17 cellular contexts compared by ENCODE assay signal in the genomic region with DNA sequence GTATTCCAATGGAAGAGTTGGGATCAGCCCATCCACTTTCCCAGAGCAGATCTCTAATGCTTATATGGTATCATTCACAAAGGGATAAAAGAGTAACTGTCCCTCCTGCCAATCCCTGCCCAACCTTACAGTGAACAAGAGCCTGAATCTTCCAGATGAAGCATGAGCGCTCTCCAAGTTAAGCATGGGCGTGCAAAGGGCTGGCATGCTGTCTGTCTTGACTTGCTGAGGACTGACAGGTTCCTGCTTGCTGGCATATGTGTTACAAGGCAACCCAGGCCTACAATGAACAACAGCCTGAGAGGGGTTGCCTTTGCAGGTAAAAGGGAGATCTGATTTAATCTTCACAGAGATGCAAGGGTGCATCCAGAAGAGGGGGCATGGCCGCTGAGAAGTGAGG.
DNase-seq lines count a peak whose midpoint lies in the region; ATAC-seq and TF ChIP-seq lines count a peak whose summit lies in the region.
"Had no signal": no experiment of that assay in that cellular context is flagged by ENCODE, and none has a peak within 500 bp of the region (broad histone marks: within the 10 kb centered on the region; RNA-seq: fewer than 3 reads in every experiment).

No MANE protein-coding gene starts in this region.

- CTCF ChIA-PET in RWPE1 (lab: Yijun Ruan, JAX), result no interaction called here

- in situ Hi-C loops in G401 (cut with HindIII; ENCODE audit: low sequenced_read_pairs), result no loop called here

- DNase-seq in G401 (ENCODE audit: low spot score), result peak; percentile 26
- peak; percentile 29 for DNase-seq in RWPE1 (ENCODE audit: low spot score)
- no peak for DNase-seq in mesothelial cell of epicardium (ENCODE audit: low spot score in 2 of 2, unreplicated experiment in 2 of 2)
- no peak for DNase-seq in NCI-H345 treated with DMSO at 0.1 percent for 48 hours (lab: John Stamatoyannopoulos, UW; ENCODE audit: unreplicated experiment)
- no peak for DNase-seq in psoas muscle
- DNase-seq in Ammon's horn (ENCODE audit: low spot score), result no peak
- DNase-seq: ACHN; C1 segment of cervical spinal cord; Calu3; CD4-positive, alpha-beta T cell; DMS 273 treated with DMSO at 0.1 percent for 48 hours; H7 had no signal

- H3K36me3 ChIP-seq in esophagus (ENCODE audit: control insufficient read depth in 2 of 2, insufficient read depth in 2 of 2, low read length in 1 of 2) (no peaks in the 10 kb centered on the region), psoas muscle (ENCODE audit: insufficient read depth in 1 of 2, low read depth in 1 of 2) (no peaks in the 10 kb centered on the region), gastroesophageal sphincter (no peaks in the 10 kb centered on the region)

- H3K27me3 Mint-ChIP-seq in mesothelial cell of epicardium (ENCODE audit: low read depth), result no peaks in the 10 kb centered on the region
- H3K27me3 Mint-ChIP-seq: B cell; CD4-positive, alpha-beta T cell had no signal

- H3K4me3 ChIP-seq in esophagus (ENCODE audit: low read depth in 1 of 2, low read length in 2 of 2), result no peak overlapping the region
- no peak overlapping the region for H3K4me3 ChIP-seq in psoas muscle
- no peak overlapping the region for H3K4me3 ChIP-seq in gastroesophageal sphincter
- H3K4me3 ChIP-seq: GM12878, GM23338 had no signal

- no peak for TF ChIP-seq EP300 in gastroesophageal sphincter (IDR thresholded peaks at IDR 0.05)

- TF ChIP-seq POLR2A in gastroesophageal sphincter (IDR thresholded peaks at IDR 0.05), result no peak

- H3K4me3 Mint-ChIP-seq in mesothelial cell of epicardium, result no peak overlapping the region
- H3K4me3 Mint-ChIP-seq: B cell; CD4-positive, alpha-beta T cell; GM23338 had no signal

- H3K27me3 ChIP-seq in esophagus (ENCODE audit: control insufficient read depth in 1 of 2, insufficient read depth in 2 of 2, low read length in 2 of 2) (no peaks in the 10 kb centered on the region), psoas muscle (ENCODE audit: insufficient read depth in 3 of 3, low read length in 2 of 3) (no peaks in the 10 kb centered on the region), gastroesophageal sphincter (no peaks in the 10 kb centered on the region)

- H3K27ac Mint-ChIP-seq in mesothelial cell of epicardium, result peak overlapping the region; percentile 73
- H3K27ac Mint-ChIP-seq: B cell; CD4-positive, alpha-beta T cell; GM23338 had no signal

- intact Hi-C loops in psoas muscle (cut with DNase I), result no loop called here

- H3K9me3 ChIP-seq in esophagus (ENCODE audit: control insufficient read depth in 2 of 2, insufficient read depth in 1 of 2, low read depth in 1 of 2, low read length in 1 of 2) (no peaks in the 10 kb centered on the region), psoas muscle (no peaks in the 10 kb centered on the region), gastroesophageal sphincter (no peaks in the 10 kb centered on the region)

- no peaks in the 10 kb centered on the region for H3K9me3 Mint-ChIP-seq in mesothelial cell of epicardium
- H3K9me3 Mint-ChIP-seq: CD4-positive, alpha-beta T cell; GM23338 had no signal

- 60 to 74% methylated on average over 3 of the region's 3 CpGs for WGBS in esophagus, 2 donors
- WGBS in psoas muscle, 3 donors, result 92 to 98% (median 96%) methylated on average over 3 of the region's 3 CpGs
- 94% methylated on average over 3 of the region's 3 CpGs; no CpG with 5 or more reads in 1 of the 2 donors for WGBS in gastroesophageal sphincter (ENCODE audit: low coverage in 1 of 2), 2 donors

- peaks cover 4% of the 10 kb centered on the region for H3K36me3 Mint-ChIP-seq in mesothelial cell of epicardium

- H3K4me1 ChIP-seq in esophagus (ENCODE audit: control insufficient read depth in 2 of 2, insufficient read depth in 2 of 2, low read length in 1 of 2), result peaks cover 0 to 2% of the 10 kb centered on the region in 2 donors
- no peaks in the 10 kb centered on the region for H3K4me1 ChIP-seq in psoas muscle
- H3K4me1 ChIP-seq in gastroesophageal sphincter, result no peaks in the 10 kb centered on the region

- ATAC-seq in psoas muscle, result no peak
- ATAC-seq in gastroesophageal sphincter, result no peak
- ATAC-seq: GM12878, GM23338 had no signal

- no peak for TF ChIP-seq CTCF in RWPE1 (conservative IDR thresholded peaks at IDR 0.05; ENCODE audit: low read depth)
- TF ChIP-seq CTCF in mesothelial cell of epicardium (IDR thresholded peaks at IDR 0.05; ENCODE audit: unreplicated experiment), result no peak
- no peak for TF ChIP-seq CTCF in psoas muscle (IDR thresholded peaks at IDR 0.05)
- no peak for TF ChIP-seq CTCF in gastroesophageal sphincter (IDR thresholded peaks at IDR 0.05)

- POLR2A ChIA-PET in RWPE1 (lab: Yijun Ruan, JAX; ENCODE audit: low non-redundant PET), result no interaction called here

- H3K4me1 Mint-ChIP-seq in mesothelial cell of epicardium, result peaks cover 71% of the 10 kb centered on the region

- no peak overlapping the region for H3K27ac ChIP-seq in RWPE1
- peak overlapping the region; percentile 80 to 89 for H3K27ac ChIP-seq in esophagus (ENCODE audit: low read depth in 2 of 2, low read length in 1 of 2)
- H3K27ac ChIP-seq in psoas muscle, result no peak overlapping the region
- no peak overlapping the region for H3K27ac ChIP-seq in gastroesophageal sphincter

Comparison
In these comparisons a context has a peak if more than half of its experiments do, and no peak if none do; other contexts are left out.
1. DNase-seq: peak in G401 (single experiment) and RWPE1 (single experiment); none in mesothelial cell of epicardium (0 of 2), NCI-H345 treated with DMSO at 0.1 percent for 48 hours (single experiment), psoas muscle (0 of 2) and Ammon's horn (single experiment).
2. H3K27ac ChIP-seq: peak in esophagus (2 of 2); none in RWPE1 (single experiment), psoas muscle (single experiment) and gastroesophageal sphincter (0 of 4).